1 cellular context compared by ENCODE assay signal in the genomic region with DNA sequence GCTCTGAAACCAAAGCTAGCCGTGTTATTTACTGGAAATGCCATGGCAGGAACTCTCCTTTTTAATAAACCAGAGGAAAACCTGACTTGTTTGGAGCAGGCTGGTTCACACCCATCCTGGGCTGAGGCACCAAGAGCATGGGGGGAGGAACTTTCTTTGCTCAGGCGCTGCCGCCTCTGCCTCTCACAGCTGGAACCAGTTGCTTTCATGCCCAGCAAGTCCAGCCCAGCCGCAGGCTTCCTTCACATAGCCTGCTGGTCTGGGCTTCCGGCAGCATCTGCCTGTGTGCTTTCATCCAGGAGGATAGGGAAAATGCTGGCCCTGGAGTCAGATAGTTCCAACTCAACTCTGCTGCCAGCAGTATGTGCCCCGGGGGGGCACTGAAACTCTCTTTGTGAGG.
TF ChIP-seq lines count a peak whose summit lies in the region.

No MANE protein-coding gene starts in this region.

TF ChIP-seq in H1, 55 proteins besides CTCF, POLR2A, EP300 and RAD21:
- TF ChIP-seq TBP (IDR thresholded peaks at IDR 0.05; ENCODE audit: low read depth, low read length) (peak; percentile 53; the same call in 1 of the 2 replicates), MAFK (IDR thresholded peaks at IDR 0.05; ENCODE audit: low read depth, low read length) (no peak)
